In the genomic region with DNA sequence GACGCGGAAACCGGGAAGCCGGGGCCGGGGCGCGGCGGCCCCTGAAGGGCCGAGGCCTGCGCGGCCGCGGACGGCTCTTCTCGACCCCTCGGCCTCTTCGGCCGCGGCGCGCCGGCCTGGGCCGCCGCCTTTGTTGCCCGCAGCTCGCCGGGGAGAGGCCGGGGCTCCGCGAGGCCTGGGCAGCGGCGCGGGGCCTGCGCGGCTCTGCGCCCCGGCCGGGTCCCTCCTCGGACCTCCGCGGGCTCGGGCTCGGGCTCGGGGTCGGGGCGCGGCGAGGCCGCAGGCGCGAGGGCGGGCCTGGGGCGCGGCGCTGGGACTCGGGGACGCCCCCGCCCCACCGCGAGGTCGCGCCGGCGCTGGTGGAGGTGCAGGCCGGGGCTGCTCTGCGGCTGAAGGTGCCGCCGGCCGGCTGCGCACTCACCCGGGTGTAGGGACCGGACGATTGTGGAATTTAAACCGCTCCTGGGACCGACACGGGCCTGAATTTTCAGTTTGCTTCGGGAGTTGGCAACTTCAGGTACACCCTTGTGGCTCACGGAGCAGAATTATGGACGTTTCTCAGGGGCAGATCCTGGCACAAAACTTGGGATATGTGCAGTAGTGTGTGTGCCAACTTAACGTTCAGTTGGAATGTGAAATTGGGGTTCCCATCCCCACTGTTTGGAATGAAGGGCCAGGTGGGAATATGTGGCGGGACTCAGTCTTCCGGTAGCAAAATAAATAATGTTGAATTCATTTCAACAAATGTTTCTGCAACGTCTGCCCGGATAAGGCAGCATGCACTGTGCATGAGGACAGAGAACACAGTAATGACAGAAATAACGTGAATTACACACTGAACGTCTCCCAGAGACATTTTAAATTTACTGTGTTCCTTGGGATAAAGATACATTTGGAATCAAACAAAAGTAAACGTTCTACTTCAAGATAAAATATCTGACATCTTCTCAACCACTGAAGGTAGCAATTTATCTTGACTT, we compare ENCODE assay signal across 7 cellular contexts. TPM values are rescaled to one million over a fixed set of nuclear protein-coding genes. Genes with fewer than 3 reads are reported as not detected.
A peak's percentile ranks its signal among the peaks of the same experiment; 100 is the strongest.
DNase-seq lines count a peak whose midpoint lies in the region; ATAC-seq, FAIRE-seq and TF ChIP-seq lines count a peak whose summit lies in the region.

No MANE protein-coding gene starts in this region.

- CTCF ChIA-PET in SK-N-SH (lab: Yijun Ruan, JAX) = interaction anchor here (1.7 kb wide), 1 partner anchor 94 kb away, joined by 4 read pairs; no protein-coding TSS in a partner anchor
- CTCF ChIA-PET in endothelial cell of umbilical vein (lab: Charles Lee) = interaction anchor here (0.7 to 1.0 kb wide), 3 partner anchors 94 to 144 kb away, joined by 3 to 6 read pairs (median 4); no protein-coding TSS in a partner anchor

- H4K20me1 ChIP-seq in SK-N-SH (ENCODE audit: insufficient read depth) (peaks cover 37% of the 10 kb centered on the region), endothelial cell of umbilical vein (replicated peaks; ENCODE audit: control insufficient read depth, extremely low read depth, insufficient read depth, low read length) (peaks cover 3% of the 10 kb centered on the region)

- dilution Hi-C loops in endothelial cell of umbilical vein (cut with MboI; ENCODE audit: extremely low pct_ligation_motif_present, low sequenced_read_pairs) = no loop called here

- H2AFZ ChIP-seq in SK-N-SH (ENCODE audit: low read depth) (no peak overlapping the region), endothelial cell of umbilical vein (ENCODE audit: low read depth, low read length) (peak overlapping the region; percentile 72)

- no peaks in the 10 kb centered on the region for H3K9me3 Mint-ChIP-seq in mesothelial cell of epicardium

- H3K36me3 ChIP-seq in SK-N-SH (replicated peaks in 1 of 2; ENCODE audit: control insufficient read depth in 1 of 2, insufficient read depth in 2 of 2, low read length in 1 of 2) = peaks cover 0 to 5% of the 10 kb centered on the region in 2 experiments
- H3K36me3 ChIP-seq in endothelial cell of umbilical vein (ENCODE audit: control insufficient read depth in 2 of 2, extremely low read depth in 1 of 2, insufficient read depth in 2 of 2, low read length in 2 of 2) = no peaks in the 10 kb centered on the region

- H3K4me2 ChIP-seq in SK-N-SH (peak overlapping the region; percentile 89), endothelial cell of umbilical vein (ENCODE audit: insufficient read depth, low read length) (peak overlapping the region; percentile 96)

- H3K4me1 ChIP-seq in SK-N-SH (ENCODE audit: control insufficient read depth in 1 of 2, insufficient read depth in 2 of 2, low read depth in 1 of 2, low read length in 1 of 2) (peaks cover 5 to 31% of the 10 kb centered on the region in 2 experiments; a peak in 3 of 4 replicates), endothelial cell of umbilical vein (ENCODE audit: control insufficient read depth, extremely low read depth, insufficient read depth, low read length) (peaks cover 22% of the 10 kb centered on the region)

- TF ChIP-seq POLR2A in endothelial cell of umbilical vein (IDR thresholded peaks at IDR 0.05; ENCODE audit: low read depth, low read length) = peak; percentile 10

- H3K9me1 ChIP-seq in endothelial cell of umbilical vein (replicated peaks; ENCODE audit: control insufficient read depth, extremely low read depth, insufficient read depth, low read length) = no peaks in the 10 kb centered on the region

- H3K4me1 Mint-ChIP-seq in mesothelial cell of epicardium = peaks cover 44% of the 10 kb centered on the region

- H3K9me3 ChIP-seq in SK-N-SH = no peaks in the 10 kb centered on the region
- H3K9me3 ChIP-seq in endothelial cell of umbilical vein (replicated peaks; ENCODE audit: control insufficient read depth, insufficient read depth, low read length) = no peaks in the 10 kb centered on the region

- H3K27me3 ChIP-seq in SK-N-SH (ENCODE audit: insufficient read depth) = no peaks in the 10 kb centered on the region
- no peaks in the 10 kb centered on the region for H3K27me3 ChIP-seq in endothelial cell of umbilical vein (ENCODE audit: control insufficient read depth in 2 of 2, insufficient read depth in 2 of 2, low read length in 2 of 2)

- no peaks in the 10 kb centered on the region for H3K36me3 Mint-ChIP-seq in mesothelial cell of epicardium

- H3K79me2 ChIP-seq in SK-N-SH (ENCODE audit: insufficient read depth) (peaks cover 51% of the 10 kb centered on the region), endothelial cell of umbilical vein (ENCODE audit: control insufficient read depth, insufficient read depth, low read length) (peaks cover 49% of the 10 kb centered on the region)

- H3K27me3 Mint-ChIP-seq in mesothelial cell of epicardium (ENCODE audit: low read depth) = no peaks in the 10 kb centered on the region

- TF ChIP-seq EP300 in SK-N-SH (IDR thresholded peaks at IDR 0.05; ENCODE audit: borderline replicate concordance in 1 of 2, low read depth in 1 of 2, low read length in 1 of 2) = no peak

- POLR2A ChIA-PET in SK-N-SH (lab: Yijun Ruan, JAX) (no interaction called here), endothelial cell of umbilical vein (lab: Charles Lee) (interaction anchor here (0.6 kb wide), 1 partner anchor 116 kb away, joined by 4 read pairs; no protein-coding TSS in a partner anchor)

- no peaks in the 10 kb centered on the region for H3K9me2 ChIP-seq in SK-N-SH

- intact Hi-C loops in endothelial cell of umbilical vein (cut with micrococcal nuclease) = loop anchor here (1.0 to 5.0 kb wide), 2 partner anchors 68 to 133 kb away; no protein-coding TSS in a partner anchor

- FAIRE-seq in endothelial cell of umbilical vein (lab: Jason Lieb, UNC) = peak; percentile 61
- no peak for FAIRE-seq in urothelium cell line (lab: Jason Lieb, UNC)

- H3F3A ChIP-seq in SK-N-SH (replicated peaks; ENCODE audit: insufficient read depth) = peaks cover 12% of the 10 kb centered on the region

- H3K27ac Mint-ChIP-seq in mesothelial cell of epicardium = peak overlapping the region; percentile 99

- peak overlapping the region; percentile 97 for H3K4me3 Mint-ChIP-seq in mesothelial cell of epicardium

- peak overlapping the region; percentile 92 for H3K9ac ChIP-seq in SK-N-SH
- peak overlapping the region; percentile 95 for H3K9ac ChIP-seq in endothelial cell of umbilical vein (replicated peaks; ENCODE audit: extremely low read depth, insufficient read depth, low read length)

- WGBS in SK-N-SH (ENCODE audit: low lambda C conversion rate) = 0% methylated on average over 25 of the region's 87 CpGs

- peak overlapping the region; percentile 70 to 78 for H3K27ac ChIP-seq in SK-N-SH (ENCODE audit: low read depth in 2 of 2, low read length in 1 of 2)
- H3K27ac ChIP-seq in endothelial cell of umbilical vein (ENCODE audit: insufficient read depth, low read depth, low read length) = peak overlapping the region; percentile 73

- no peak for TF ChIP-seq RAD21 in SK-N-SH (IDR thresholded peaks at IDR 0.05; ENCODE audit: low read length)

- BruUV-seq in endothelial cell of umbilical vein (replicated peaks; lab: Mats Ljungman, UMichigan) = no TSS peak

- TF ChIP-seq CTCF in SK-N-SH (IDR thresholded peaks at IDR 0.05) (no peak), endothelial cell of umbilical vein (IDR thresholded peaks at IDR 0.05; ENCODE audit: extremely low read depth in 1 of 2, insufficient read depth in 1 of 2, low read depth in 1 of 2, low read length in 2 of 2) (no peak), mesothelial cell of epicardium (IDR thresholded peaks at IDR 0.05; ENCODE audit: unreplicated experiment) (no peak)

- ATAC-seq in GM19328 (IDR thresholded peaks at IDR 0.05; ENCODE audit: unreplicated experiment) = peak; percentile 43
- ATAC-seq in HG03280 (IDR thresholded peaks at IDR 0.05; ENCODE audit: unreplicated experiment) = peak; percentile 48

- H3K4me3 ChIP-seq in SK-N-SH (ENCODE audit: low read depth in 2 of 2, low read length in 1 of 2) = peak overlapping the region; percentile 80 to 82
- H3K4me3 ChIP-seq in endothelial cell of umbilical vein (replicated peaks in 1 of 3; ENCODE audit: insufficient read depth in 1 of 3, low read depth in 1 of 3, low read length in 3 of 3) = peak overlapping the region; percentile 79 to 98 (median 90)

- peak; percentile 51 for DNase-seq in EH (ENCODE audit: low read depth)
- peak; percentile 85 for DNase-seq in SK-N-SH
- peak; percentile 51 for DNase-seq in endothelial cell of umbilical vein (ENCODE audit: low read depth, low spot score)
- peak; percentile 28 to 67 for DNase-seq in mesothelial cell of epicardium (ENCODE audit: low spot score in 2 of 2, unreplicated experiment in 2 of 2)
- peak; percentile 50 for DNase-seq in urothelium cell line (ENCODE audit: low spot score)

TF ChIP-seq in SK-N-SH, 30 proteins besides CTCF, POLR2A, EP300 and RAD21 (continues in another document):
- TF ChIP-seq MXI1 (IDR thresholded peaks at IDR 0.05; ENCODE audit: low read depth, low read length) (peak; percentile 74; the same call in 1 of the 2 replicates), EZH2phosphoT487 (IDR thresholded peaks at IDR 0.05; ENCODE audit: borderline replicate concordance, low read depth) (no peak)

TF ChIP-seq in endothelial cell of umbilical vein, 7 proteins besides CTCF, POLR2A, EP300 and RAD21:
- TF ChIP-seq FOS (IDR thresholded peaks at IDR 0.05; ENCODE audit: borderline replicate concordance, insufficient read depth, low read length) (no peak), JUN (IDR thresholded peaks at IDR 0.05; ENCODE audit: borderline replicate concordance, insufficient read depth, insufficient read length, low read depth) (no peak)

RNA-seq across cellular contexts. Expression of a gene that starts 0.8 kb away (rescaled TPM):
- polyA plus RNA-seq in SK-N-SH (2012; rRNA removed) (12.1 and 15.7 TPM in 2 replicates), endothelial cell of umbilical vein (7.3 and 8.6 TPM in 2 replicates)
- polyA plus RNA-seq in SK-N-SH (2012; cell fraction: cytosol; rRNA removed) = 12.9 and 15.1 TPM in 2 replicates
- polyA plus RNA-seq in SK-N-SH (2012; cell fraction: nucleus; rRNA removed) = 10.4 and 11.4 TPM in 2 replicates
- total RNA-seq in endothelial cell of umbilical vein (13.2 and 15.0 TPM in 2 replicates), mesothelial cell of epicardium (26.8 to 29.3 TPM (median 27.0 TPM) in 3 replicates)
- 10.0 and 10.3 TPM in 2 replicates for polyA plus RNA-seq in endothelial cell of umbilical vein (2011; cell fraction: cytosol; rRNA removed)
- polyA plus RNA-seq in endothelial cell of umbilical vein (2011; cell fraction: nucleus; rRNA removed) = 10.7 and 12.5 TPM in 2 replicates
- 9.7 and 12.0 TPM in 2 replicates for polyA plus RNA-seq in endothelial cell of umbilical vein (2012)
- polyA minus RNA-seq in endothelial cell of umbilical vein = 23.7 and 28.8 TPM in 2 replicates
- polyA minus RNA-seq in endothelial cell of umbilical vein (2011; cell fraction: cytosol; rRNA and poly(A)+ RNA removed) = 12.2 TPM
- polyA minus RNA-seq in endothelial cell of umbilical vein (2011; cell fraction: nucleus; rRNA and poly(A)+ RNA removed) = 17.2 and 17.5 TPM in 2 replicates

Comparison
In these comparisons a context has a peak if more than half of its experiments do, and no peak if none do; other contexts are left out.
1. Peak in every context shown above with its lines: DNase-seq, ATAC-seq, H3K4me3 ChIP-seq and H3K27ac ChIP-seq.